In the genomic region with DNA sequence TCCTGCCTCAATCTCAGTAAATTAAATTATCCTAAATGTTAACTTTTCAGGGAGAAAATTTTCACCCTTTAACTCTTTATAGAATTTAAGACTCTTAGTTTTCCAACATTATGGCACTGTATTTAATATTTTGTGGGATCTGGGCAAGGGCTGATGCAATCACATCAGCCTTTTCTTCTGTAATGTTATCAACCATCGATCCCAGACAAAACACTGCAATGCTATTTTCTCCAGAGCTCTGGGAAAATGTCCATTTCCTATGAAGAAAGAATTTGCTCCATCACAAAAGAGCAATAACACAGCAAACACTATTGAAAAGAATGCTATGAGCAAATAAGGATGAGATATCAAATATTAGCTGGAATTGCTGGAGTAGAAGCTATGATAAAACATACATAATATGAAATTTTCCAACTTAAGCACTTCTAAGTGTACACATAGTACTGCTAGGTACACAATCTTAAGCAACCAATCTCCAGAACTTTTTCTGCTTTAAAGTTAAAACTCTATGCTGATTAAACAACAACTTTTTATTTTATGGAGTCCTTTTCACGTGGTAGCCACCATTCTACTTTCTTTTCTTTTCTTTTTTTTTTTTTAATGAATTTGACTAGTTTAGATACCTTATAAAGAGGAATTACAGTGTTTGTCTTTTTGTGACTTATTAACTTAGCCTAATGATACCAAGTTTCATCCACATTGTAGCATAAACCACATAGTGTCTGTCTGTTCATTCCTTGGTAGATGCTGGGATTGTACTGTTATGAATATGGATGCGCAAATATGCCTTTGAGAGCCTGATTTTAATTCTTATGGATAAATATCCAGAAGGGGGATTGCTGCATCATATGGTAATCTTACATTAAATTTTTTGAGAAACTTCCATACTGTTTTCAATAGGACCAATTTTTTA, we compare ENCODE assay signal across 38 cellular contexts. TPM values are rescaled to one million over a fixed set of nuclear protein-coding genes. Genes with fewer than 3 reads are reported as not detected.
DNase-seq lines count a peak whose midpoint lies in the region; ATAC-seq, FAIRE-seq and TF ChIP-seq lines count a peak whose summit lies in the region.
"Had no signal": no experiment of that assay in that cellular context is flagged by ENCODE, and none has a peak within 500 bp of the region (broad histone marks: within the 10 kb centered on the region; RNA-seq: fewer than 3 reads in every experiment).

No MANE protein-coding gene starts in this region.

- H3K27ac Mint-ChIP-seq in GM23338 (peak overlapping the region; percentile 99), astrocyte (ENCODE audit: unreplicated experiment) (peak overlapping the region; percentile 85)
- H3K27ac Mint-ChIP-seq: activated CD4-positive, alpha-beta memory T cell treated with anti-CD3 and anti-CD28 coated beads for 36 hours; activated naive CD4-positive, alpha-beta T cell treated with anti-CD3 and anti-CD28 coated beads, Interleukin-2, amount 10 ng/mL, durations not matched to agents 7 days and 5 days; HFFc6; T-helper 1 cell treated with Interleukin-12 subunit alpha and Interleukin-12 subunit beta and Interleukin-4 antibody, amounts not matched to agents 30 μg/mL and 1 μg/mL, for 36 hours had no signal

- H3K36me3 Mint-ChIP-seq in GM23338 (ENCODE audit: low read depth) (peaks cover 3% of the 10 kb centered on the region; the same call in 1 of the 3 replicates), astrocyte (ENCODE audit: low read depth, unreplicated experiment) (no peaks in the 10 kb centered on the region)
- H3K36me3 Mint-ChIP-seq: activated CD4-positive, alpha-beta memory T cell treated with anti-CD3 and anti-CD28 coated beads for 36 hours; activated naive CD4-positive, alpha-beta T cell treated with anti-CD3 and anti-CD28 coated beads, Interleukin-2, amount 10 ng/mL, durations not matched to agents 7 days and 5 days had no signal

- DNase-seq in GM23338 (ENCODE audit: low spot score) (no peak), astrocyte (ENCODE audit: low read depth) (no peak), HepG2 (ENCODE audit: low spot score) (peak; percentile 18), stomach (no peak), NCI-H1092 treated with DMSO at 0.1 percent for 48 hours (lab: John Stamatoyannopoulos, UW) (no peak), substantia nigra (lab: John Stamatoyannopoulos, UW) (no peak), retina (no peak)
- DNase-seq: activated CD4-positive, alpha-beta memory T cell treated with anti-CD3 and anti-CD28 coated beads for 36 hours; activated CD8-positive, alpha-beta memory T cell treated with anti-CD3 and anti-CD28 coated beads, Interleukin-2, amount 50 U/mL, for 48 hours; activated naive CD4-positive, alpha-beta T cell treated with anti-CD3 and anti-CD28 coated beads, Interleukin-2, amount 10 ng/mL, durations not matched to agents 7 days and 5 days; amygdala; C1 segment of cervical spinal cord; COR-L47; DMS79 treated with DMSO at 0.1 percent for 48 hours; GDM1; GM23248; HFFc6; KBM-7; left colon; mammary epithelial cell; NCI-H2081; NCI-H2227 treated with DMSO at 0.1 percent for 48 hours; NCI-H69; ovary; PC-9; Right ventricle myocardium superior; stimulated activated CD4-positive, alpha-beta T cell treated with anti-CD3 and anti-CD28 coated beads, Interleukin-1b, Interleukin-23, amount 100 ng/mL, for 48 hours; stimulated activated naive CD8-positive, alpha-beta T cell treated with anti-CD3 and anti-CD28 coated beads, Interleukin-15, Interleukin-2, amounts not matched to agents 100 U/mL and 50 U/mL, for 24 hours had no signal

- TF ChIP-seq CTCF in GM23338 (conservative IDR thresholded peaks at IDR 0.05; ENCODE audit: low read depth in 2 of 2) (no peak), astrocyte (IDR thresholded peaks at IDR 0.05; ENCODE audit: insufficient read depth, low read depth, low read length) (no peak), HepG2 (CRISPR knock-in tag; IDR thresholded peaks at IDR 0.05) (no peak), stomach (IDR thresholded peaks at IDR 0.05) (no peak)

- no peaks in the 10 kb centered on the region for H4K20me1 ChIP-seq in GM23338 (replicated peaks; ENCODE audit: insufficient read depth)
- H4K20me1 ChIP-seq in astrocyte (ENCODE audit: insufficient read depth, low read length), result no peaks in the 10 kb centered on the region
- no peaks in the 10 kb centered on the region for H4K20me1 ChIP-seq in HepG2 (ENCODE audit: insufficient read depth, low read length)

- no TSS peak for BruUV-seq in HepG2 (replicated peaks; lab: Mats Ljungman, UMichigan)

- H3K9me2 ChIP-seq in GM23338 (ENCODE audit: insufficient read depth), result no peaks in the 10 kb centered on the region

- CTCF ChIA-PET in HepG2 (lab: Yijun Ruan, JAX; ENCODE audit: low intra/inter-chr PET ratio, low total read pairs), result no interaction called here

- no peak overlapping the region for H3K4me2 ChIP-seq in GM23338
- H3K4me2 ChIP-seq in astrocyte (ENCODE audit: low read length), result no peak overlapping the region
- H3K4me2 ChIP-seq in HepG2 (ENCODE audit: low read depth, low read length), result peak overlapping the region; percentile 44
- H3K4me2 ChIP-seq: PC-9 had no signal

- no peak overlapping the region for H3K9ac ChIP-seq in astrocyte (ENCODE audit: low read length)
- H3K9ac ChIP-seq in HepG2 (ENCODE audit: insufficient read depth, low read depth, low read length), result no peak overlapping the region
- H3K9ac ChIP-seq: GM23248 had no signal

- no peaks in the 10 kb centered on the region for H3K79me2 ChIP-seq in GM23338 (replicated peaks; ENCODE audit: insufficient read depth)
- no peaks in the 10 kb centered on the region for H3K79me2 ChIP-seq in astrocyte (ENCODE audit: insufficient read depth, low read length)
- no peaks in the 10 kb centered on the region for H3K79me2 ChIP-seq in HepG2 (ENCODE audit: insufficient read depth, low read length)

- POLR2A ChIA-PET in HepG2 (lab: Yijun Ruan, JAX), result no interaction called here

- 68% methylated on average over 3 of the region's 3 CpGs for WGBS in HepG2 (ENCODE audit: low lambda C conversion rate)
- 49 to 54% (median 50%) methylated on average over 3 of the region's 3 CpGs for WGBS in stomach, 5 donors

- H3K4me1 Mint-ChIP-seq in GM23338 (peaks cover 61% of the 10 kb centered on the region), astrocyte (ENCODE audit: low read depth, unreplicated experiment) (peaks cover 23% of the 10 kb centered on the region)
- H3K4me1 Mint-ChIP-seq: activated naive CD4-positive, alpha-beta T cell treated with anti-CD3 and anti-CD28 coated beads, Interleukin-2, amount 10 ng/mL, durations not matched to agents 7 days and 5 days had no signal

- H3K4me3 ChIP-seq in GM23338 (no peak overlapping the region), astrocyte (ENCODE audit: insufficient read depth, low read depth, low read length) (no peak overlapping the region), HepG2 (replicated peaks in 1 of 3; ENCODE audit: insufficient read depth in 1 of 3, low read depth in 2 of 3, low read length in 3 of 3) (no peak overlapping the region), stomach (no peak overlapping the region)
- H3K4me3 ChIP-seq: breast epithelium, gastroesophageal sphincter, GM23248, ovary, PC-9, right atrium auricular region, thoracic aorta had no signal

- H3K36me3 ChIP-seq in GM23338 (ENCODE audit: insufficient read depth) (no peaks in the 10 kb centered on the region), astrocyte (ENCODE audit: insufficient read depth, low read length) (no peaks in the 10 kb centered on the region), HepG2 (replicated peaks in 1 of 2; ENCODE audit: control insufficient read depth in 1 of 2, insufficient read depth in 2 of 2, low read length in 2 of 2) (no peaks in the 10 kb centered on the region), stomach (no peaks in the 10 kb centered on the region)
- H3K36me3 ChIP-seq: breast epithelium, gastroesophageal sphincter, ovary, right atrium auricular region, thoracic aorta had no signal

- H3K27me3 Mint-ChIP-seq in GM23338 (ENCODE audit: insufficient read depth, low read depth, poor library complexity) (peaks cover 12% of the 10 kb centered on the region), astrocyte (ENCODE audit: low read depth, unreplicated experiment) (peaks cover 18% of the 10 kb centered on the region)
- H3K27me3 Mint-ChIP-seq: activated CD4-positive, alpha-beta memory T cell treated with anti-CD3 and anti-CD28 coated beads for 36 hours; activated naive CD4-positive, alpha-beta T cell treated with anti-CD3 and anti-CD28 coated beads, Interleukin-2, amount 10 ng/mL, durations not matched to agents 7 days and 5 days had no signal

- ATAC-seq in GM23338, result no peak
- no peak for ATAC-seq in HepG2
- ATAC-seq: gastroesophageal sphincter; left colon; SK-N-SH treated with all-trans-retinoic acid at 6 μM for 48 hours; stimulated activated naive CD8-positive, alpha-beta T cell treated with anti-CD3 and anti-CD28 coated beads, Interleukin-15, Interleukin-2, amounts not matched to agents 100 U/mL and 50 U/mL, for 24 hours had no signal

- H3K27me3 ChIP-seq in GM23338 (ENCODE audit: insufficient read depth) (no peaks in the 10 kb centered on the region), astrocyte (ENCODE audit: insufficient read depth, low read length) (no peaks in the 10 kb centered on the region), HepG2 (ENCODE audit: control insufficient read depth in 1 of 2, insufficient read depth in 2 of 2, low read length in 2 of 2) (no peaks in the 10 kb centered on the region), stomach (no peaks in the 10 kb centered on the region)
- H3K27me3 ChIP-seq: breast epithelium, gastroesophageal sphincter, ovary, right atrium auricular region had no signal

- H3K4me1 ChIP-seq in GM23338 (ENCODE audit: insufficient read depth), result peaks cover 34% of the 10 kb centered on the region
- no peaks in the 10 kb centered on the region for H3K4me1 ChIP-seq in astrocyte (ENCODE audit: insufficient read depth, low read length)
- peaks cover 43% of the 10 kb centered on the region for H3K4me1 ChIP-seq in HepG2 (ENCODE audit: insufficient read depth, low read length)
- peaks cover 14 to 40% (median 20%) of the 10 kb centered on the region in 4 donors for H3K4me1 ChIP-seq in stomach
- H3K4me1 ChIP-seq: breast epithelium, right atrium auricular region had no signal

- TF ChIP-seq POLR2A in HepG2 (IDR thresholded peaks at IDR 0.05; ENCODE audit: insufficient read depth in 1 of 2, low read depth in 2 of 2, low read length in 2 of 2) (no peak), stomach (IDR thresholded peaks at IDR 0.05) (no peak)

- H3K27ac ChIP-seq in GM23338 (ENCODE audit: low read depth), result no peak overlapping the region
- no peak overlapping the region for H3K27ac ChIP-seq in astrocyte (ENCODE audit: low read depth, low read length)
- H3K27ac ChIP-seq in HepG2 (ENCODE audit: extremely low read length, insufficient read depth, low read length), result no peak overlapping the region
- peak overlapping the region in 3 of 5 donors; percentile 82 to 89 (median 87) for H3K27ac ChIP-seq in stomach
- H3K27ac ChIP-seq in substantia nigra (ENCODE audit: low read depth, low read length, poor library complexity, severe bottlenecking), result no peak overlapping the region
- H3K27ac ChIP-seq: GM23248, ovary, PC-9, right atrium auricular region, thoracic aorta had no signal

- intact Hi-C loops in HepG2 (cut with micrococcal nuclease; ENCODE audit: unreplicated experiment), result no loop called here
- intact Hi-C loops in stomach (cut with DNase I; ENCODE audit: low total_unique reads), result no loop called here

- TF ChIP-seq RAD21 in HepG2 (CRISPR knock-in tag; IDR thresholded peaks at IDR 0.05), result no peak

- H2AFZ ChIP-seq in GM23338 (peak overlapping the region; percentile 43; the same call in 1 of the 2 replicates), astrocyte (ENCODE audit: low read depth, low read length) (no peak overlapping the region), HepG2 (ENCODE audit: low read length) (no peak overlapping the region)
- H2AFZ ChIP-seq: GM23248, PC-9 had no signal

- no peak overlapping the region for H3K4me3 Mint-ChIP-seq in GM23338
- no peak overlapping the region for H3K4me3 Mint-ChIP-seq in astrocyte (ENCODE audit: unreplicated experiment)
- H3K4me3 Mint-ChIP-seq: activated CD4-positive, alpha-beta memory T cell treated with anti-CD3 and anti-CD28 coated beads for 36 hours; activated naive CD4-positive, alpha-beta T cell treated with anti-CD3 and anti-CD28 coated beads, Interleukin-2, amount 10 ng/mL, durations not matched to agents 7 days and 5 days; HFFc6; T-helper 1 cell treated with Interleukin-12 subunit alpha and Interleukin-12 subunit beta and Interleukin-4 antibody, amounts not matched to agents 30 μg/mL and 1 μg/mL, for 36 hours had no signal

- H3F3A ChIP-seq in GM23338 (replicated peaks; ENCODE audit: low read depth), result peaks cover 3% of the 10 kb centered on the region; the same call in 1 of the 2 replicates

- in situ Hi-C loops in HepG2 (cut with HindIII; ENCODE audit: extremely low pct_ligation_motif_present, low pct_unique_long_range_greater_than_20kb), result no loop called here

- H3K9me3 Mint-ChIP-seq in GM23338, result peaks cover 3% of the 10 kb centered on the region; the same call in 2 of the 3 replicates
- H3K9me3 Mint-ChIP-seq in astrocyte (ENCODE audit: unreplicated experiment), result peaks cover 3% of the 10 kb centered on the region
- H3K9me3 Mint-ChIP-seq: activated CD4-positive, alpha-beta memory T cell treated with anti-CD3 and anti-CD28 coated beads for 36 hours; activated naive CD4-positive, alpha-beta T cell treated with anti-CD3 and anti-CD28 coated beads, Interleukin-2, amount 10 ng/mL, durations not matched to agents 7 days and 5 days; T-helper 1 cell treated with Interleukin-12 subunit alpha and Interleukin-12 subunit beta and Interleukin-4 antibody, amounts not matched to agents 30 μg/mL and 1 μg/mL, for 36 hours had no signal

- FAIRE-seq in astrocyte (lab: Jason Lieb, UNC), result no peak
- FAIRE-seq in HepG2 (lab: Jason Lieb, UNC), result no peak

- no peak for TF ChIP-seq EP300 in HepG2 (IDR thresholded peaks at IDR 0.05; ENCODE audit: low read depth in 2 of 2, low read length in 2 of 2)
- no peak for TF ChIP-seq EP300 in HepG2 (CRISPR knock-in tag; IDR thresholded peaks at IDR 0.05; ENCODE audit: borderline replicate concordance)
- no peak for TF ChIP-seq EP300 in stomach (IDR thresholded peaks at IDR 0.05)

- H3K9me3 ChIP-seq in astrocyte (ENCODE audit: insufficient read depth, low read depth, low read length) (no peaks in the 10 kb centered on the region), HepG2 (ENCODE audit: low read length) (no peaks in the 10 kb centered on the region), stomach (no peaks in the 10 kb centered on the region)
- H3K9me3 ChIP-seq: breast epithelium, gastroesophageal sphincter, ovary, right atrium auricular region, thoracic aorta had no signal

RNA-seq across cellular contexts. Expression of a gene that starts 43.6 kb away (rescaled TPM):
- not detected in 2 replicates for total RNA-seq in GM23338 (2014; rRNA removed; shearing (Covaris generic))
- not detected in 2 replicates for polyA plus RNA-seq in GM23338 (2016; fragmentation: Nextera tagmentation; extraction: Ambion mirVana)
- total RNA-seq in astrocyte, result not detected in 2 replicates
- 74.1 and 97.2 TPM in 2 replicates for total RNA-seq in HepG2 (2016; rRNA removed; fragmentation: Illumina TruSeq; extraction: Trizol)
- 6.3 and 6.5 TPM in 2 replicates for total RNA-seq in HepG2 (2016; cell fraction: cytosol; rRNA removed; fragmentation: Illumina TruSeq; extraction: Trizol; ENCODE audit: low read depth)
- total RNA-seq in HepG2 (2016; cell fraction: insoluble cytoplasmic fraction; rRNA removed; fragmentation: Illumina TruSeq; extraction: Trizol), result 73.2 and 99.5 TPM in 2 replicates
- 17.5 and 20.7 TPM in 2 replicates for total RNA-seq in HepG2 (2016; cell fraction: membrane; rRNA removed; fragmentation: Illumina TruSeq; extraction: Trizol)
- 94.2 and 98.1 TPM in 2 replicates for total RNA-seq in HepG2 (2016; cell fraction: nucleus; rRNA removed; fragmentation: Illumina TruSeq; extraction: Trizol)
- 61.3 and 61.4 TPM in 2 replicates for polyA plus RNA-seq in HepG2 (2011; rRNA removed)
- polyA plus RNA-seq in HepG2 (2011; cell fraction: cytosol; rRNA removed), result 22.5 and 53.3 TPM in 2 replicates
- 14.1 and 24.7 TPM in 2 replicates for polyA plus RNA-seq in HepG2 (2011; cell fraction: nucleus; rRNA removed)
- 55.5 and 59.1 TPM in 2 replicates for polyA plus RNA-seq in HepG2 (2012)
- polyA plus RNA-seq in HepG2 (2016; cell fraction: cytosol; fragmentation: Illumina TruSeq; extraction: Trizol; ENCODE audit: low read depth), result 3.0 and 3.5 TPM in 2 replicates
- polyA plus RNA-seq in HepG2 (2016; cell fraction: insoluble cytoplasmic fraction; fragmentation: Illumina TruSeq; extraction: Trizol; ENCODE audit: low read depth), result 48.3 and 56.0 TPM in 2 replicates
- 6.8 and 8.4 TPM in 2 replicates for polyA plus RNA-seq in HepG2 (2016; cell fraction: membrane; fragmentation: Illumina TruSeq; extraction: Trizol; ENCODE audit: low read depth)
- 79.8 and 82.7 TPM in 2 replicates for polyA plus RNA-seq in HepG2 (2016; cell fraction: nucleus; fragmentation: Illumina TruSeq; extraction: Trizol; ENCODE audit: insufficient read depth, low read depth)
- polyA minus RNA-seq in HepG2 (2011; rRNA and poly(A)+ RNA removed; ENCODE audit: low replicate concordance), result 21.0 TPM in 1 of 2 replicates, not detected in the other
- polyA minus RNA-seq in HepG2 (2011; cell fraction: cytosol; rRNA and poly(A)+ RNA removed), result 30.6 and 42.4 TPM in 2 replicates
- polyA minus RNA-seq in HepG2 (2011; cell fraction: nucleus; rRNA and poly(A)+ RNA removed), result 35.9 and 55.9 TPM in 2 replicates
- total RNA-seq in stomach, result 10 to 100 TPM in 2 of 5 donors, under 1 TPM in 1, not detected in 2; 0.58 to 90.1 (median 37.9) TPM
- polyA plus RNA-seq in stomach, result under 1 TPM in 2 of 3 donors, not detected in 1; 0.46 to 0.62 TPM
- total RNA-seq: activated CD4-positive, alpha-beta memory T cell treated with anti-CD3 and anti-CD28 coated beads for 36 hours; chondrocyte; GM23248; HFFc6; HT1080; M059J; mammary epithelial cell; PC-9; right atrium auricular region; Right ventricle myocardium superior; thoracic aorta had no signal
- polyA plus RNA-seq: GM23248, mammary epithelial cell, neural cell, ovary had no signal

Comparison
In these comparisons a context has a peak if more than half of its experiments do, and no peak if none do; other contexts are left out.
1. H3K27ac ChIP-seq: peak in stomach (3 of 5); none in GM23338 (single experiment), astrocyte (single experiment), HepG2 (single experiment) and substantia nigra (single experiment).